Comparison of ENCODE assay signal across 11 cellular contexts in genomic region chr5:32182463-32183081, GRCh38. TPM values are rescaled to one million over a fixed set of nuclear protein-coding genes. Genes with fewer than 3 reads are reported as not detected.
DNase-seq lines count a peak whose midpoint lies in the region; ATAC-seq and TF ChIP-seq lines count a peak whose summit lies in the region.
"Had no signal": no experiment of that assay in that cellular context is flagged by ENCODE, and none has a peak within 500 bp of the region (broad histone marks: within the 10 kb centered on the region; RNA-seq: fewer than 3 reads in every experiment).

No MANE protein-coding gene starts in this region.

- peaks cover 5% of the 10 kb centered on the region for H3K27me3 Mint-ChIP-seq in activated CD4-positive, alpha-beta T cell treated with anti-CD3 and anti-CD28 coated beads, Interleukin-2, amount 10 ng/mL, durations not matched to agents 7 days and 5 days
- H3K27me3 Mint-ChIP-seq in H9 (ENCODE audit: low read depth) = no peaks in the 10 kb centered on the region

- no CpG with 5 or more reads among the region's 5 CpGs for WGBS in H9 (ENCODE audit: extremely low coverage, insufficient read length, low lambda C conversion rate)

- in situ Hi-C loops in GM13977 (cut with MboI; ENCODE audit: low pct_unique_long_range_greater_than_20kb, low sequenced_read_pairs, unreplicated experiment) = no loop called here

- POLR2A ChIA-PET in activated CD4-positive, alpha-beta T cell treated with anti-CD3 and anti-CD28 coated beads, Interleukin-2, amount 10 ng/mL, durations not matched to agents 7 days and 5 days (lab: Charles Lee) = no interaction called here

- no peak overlapping the region for H2BK20ac ChIP-seq in H9 (ENCODE audit: low read depth, low read length, poor library complexity, severe bottlenecking)

- H3K27ac ChIP-seq in DOHH2 (ENCODE audit: low read depth, low read length) = no peak overlapping the region
- H3K27ac ChIP-seq in H9 (ENCODE audit: insufficient read length, low read depth, low read length) = no peak overlapping the region

- H3K27ac Mint-ChIP-seq in activated CD4-positive, alpha-beta T cell treated with anti-CD3 and anti-CD28 coated beads, Interleukin-2, amount 10 ng/mL, durations not matched to agents 7 days and 5 days = no peak overlapping the region
- no peak overlapping the region for H3K27ac Mint-ChIP-seq in H9

- no peak overlapping the region for H3K4me3 Mint-ChIP-seq in activated CD4-positive, alpha-beta T cell treated with anti-CD3 and anti-CD28 coated beads, Interleukin-2, amount 10 ng/mL, durations not matched to agents 7 days and 5 days
- H3K4me3 Mint-ChIP-seq in H9 = no peak overlapping the region

- no peak overlapping the region for H3K4ac ChIP-seq in H9 (ENCODE audit: low read depth, low read length)

- H3T11ph ChIP-seq in H9 (ENCODE audit: low read length) = no peak overlapping the region

- H3K14ac ChIP-seq in H9 (ENCODE audit: insufficient read depth, low read length) = no peak overlapping the region

- no peaks in the 10 kb centered on the region for H3K9me2 ChIP-seq in DOHH2 (replicated peaks; ENCODE audit: control insufficient read depth, low read length)

- H2BK5ac ChIP-seq in H9 (ENCODE audit: insufficient read length, low read length) = no peak overlapping the region

- H3K4me1 Mint-ChIP-seq in activated CD4-positive, alpha-beta T cell treated with anti-CD3 and anti-CD28 coated beads, Interleukin-2, amount 10 ng/mL, durations not matched to agents 7 days and 5 days = peaks cover 3% of the 10 kb centered on the region
- peaks cover 0 to under 1% of the 10 kb centered on the region in 2 experiments; a peak in 1 of 4 replicates for H3K4me1 Mint-ChIP-seq in H9

- H3K9me3 ChIP-seq in DOHH2 (ENCODE audit: control insufficient read depth, insufficient read depth, low read length) = 0 out of 2 replicates have a peak, but pooled peaks cover 3% of the 10 kb centered on the region
- H3K9me3 ChIP-seq in H9 (ENCODE audit: control insufficient read depth, low read depth, low read length) = no peaks in the 10 kb centered on the region

- H4K91ac ChIP-seq in H9 (ENCODE audit: insufficient read length, low read depth, low read length) = no peak overlapping the region

- H3K36me3 ChIP-seq in DOHH2 (ENCODE audit: control insufficient read depth, low read length) = no peaks in the 10 kb centered on the region

- H4K5ac ChIP-seq in H9 (ENCODE audit: insufficient read length, low read depth, low read length) = no peak overlapping the region

- H2BK15ac ChIP-seq in H9 (ENCODE audit: low read depth, low read length) = no peak overlapping the region

- H4K20me1 ChIP-seq in DOHH2 (ENCODE audit: control insufficient read depth, insufficient read depth, low read depth, low read length) (no peaks in the 10 kb centered on the region), H9 (ENCODE audit: control insufficient read depth, insufficient read depth, insufficient read length) (no peaks in the 10 kb centered on the region)

- no peak overlapping the region for H3K56ac ChIP-seq in H9 (ENCODE audit: insufficient read length, low read depth, low read length)

- no peaks in the 10 kb centered on the region for H3K79me1 ChIP-seq in H9 (ENCODE audit: insufficient read depth, low read depth, low read length, poor library complexity, severe bottlenecking)

- no peak overlapping the region for H3K9ac ChIP-seq in H9 (ENCODE audit: extremely low read depth, insufficient read length, low read length)

- H3K4me2 ChIP-seq in DOHH2 (ENCODE audit: low read length) (peak overlapping the region; percentile 37), H9 (ENCODE audit: insufficient read depth, insufficient read length, low read length) (no peak overlapping the region)

- H2BK12ac ChIP-seq in H9 (ENCODE audit: insufficient read length, low read depth, low read length) = no peak overlapping the region

- H3K4me3 ChIP-seq in DOHH2 (ENCODE audit: low read length) = 0 out of 2 replicates have a peak overlapping the region, but pooled peaks have one; percentile 23

- no peak overlapping the region for H2BK120ac ChIP-seq in H9 (ENCODE audit: low read depth, low read length, poor library complexity, severe bottlenecking)

- no peak overlapping the region for H3K23ac ChIP-seq in H9 (ENCODE audit: insufficient read length, low read depth, low read length)

- no peaks in the 10 kb centered on the region for H3K79me2 ChIP-seq in DOHH2 (ENCODE audit: control insufficient read depth, low read length)
- no peaks in the 10 kb centered on the region for H3K79me2 ChIP-seq in H9 (ENCODE audit: insufficient read depth, low read length)

- no peaks in the 10 kb centered on the region for H3K23me2 ChIP-seq in H9 (ENCODE audit: insufficient read length, low read depth, low read length, poor library complexity, severe bottlenecking)

- no peaks in the 10 kb centered on the region for H3F3A ChIP-seq in DOHH2 (ENCODE audit: control insufficient read depth, insufficient read depth)

- no peak overlapping the region for H4K8ac ChIP-seq in H9 (replicated peaks; ENCODE audit: insufficient read length, low read depth, low read length)

- peaks cover 1% of the 10 kb centered on the region for H3K36me3 Mint-ChIP-seq in activated CD4-positive, alpha-beta T cell treated with anti-CD3 and anti-CD28 coated beads, Interleukin-2, amount 10 ng/mL, durations not matched to agents 7 days and 5 days (ENCODE audit: low read depth)
- H3K36me3 Mint-ChIP-seq in H9 (ENCODE audit: insufficient read depth in 1 of 3, low read depth in 3 of 3) = peaks cover 0 to 1% (median 0%) of the 10 kb centered on the region in 3 experiments; a peak in 1 of 7 replicates

- CTCF ChIA-PET in activated CD4-positive, alpha-beta T cell treated with anti-CD3 and anti-CD28 coated beads, Interleukin-2, amount 10 ng/mL, durations not matched to agents 7 days and 5 days (lab: Charles Lee) = interaction anchor here (1.2 kb wide), 1 partner anchor 101 kb away, joined by 3 read pairs; no protein-coding TSS in a partner anchor

- no peak overlapping the region for H3K18ac ChIP-seq in H9 (ENCODE audit: insufficient read length, low read depth, low read length)

- no peaks in the 10 kb centered on the region for H3K27me3 ChIP-seq in DOHH2 (ENCODE audit: control insufficient read depth, low read length)
- no peaks in the 10 kb centered on the region for H3K27me3 ChIP-seq in H9 (ENCODE audit: insufficient read depth, low read length)

- no peak overlapping the region for H2AFZ ChIP-seq in H9 (ENCODE audit: low read length)

- ATAC-seq in GM19328 (IDR thresholded peaks at IDR 0.05; ENCODE audit: unreplicated experiment) (peak; percentile 73), HG02885 (IDR thresholded peaks at IDR 0.05; ENCODE audit: poor library complexity, unreplicated experiment) (peak; percentile 79)

- peaks cover 3% of the 10 kb centered on the region for H3K9me3 Mint-ChIP-seq in activated CD4-positive, alpha-beta T cell treated with anti-CD3 and anti-CD28 coated beads, Interleukin-2, amount 10 ng/mL, durations not matched to agents 7 days and 5 days
- peaks cover 7 to 9% of the 10 kb centered on the region in 2 experiments for H3K9me3 Mint-ChIP-seq in H9

- no peak overlapping the region for H2AK5ac ChIP-seq in H9 (ENCODE audit: insufficient read length, low read length)

- H3K4me1 ChIP-seq in DOHH2 (ENCODE audit: control insufficient read depth, low read length) (peaks cover 15% of the 10 kb centered on the region), H9 (ENCODE audit: insufficient read depth, low read length) (no peaks in the 10 kb centered on the region)

- no peak for TF ChIP-seq CTCF in DOHH2 (IDR thresholded peaks at IDR 0.05; ENCODE audit: low read depth, low read length, poor library complexity, severe bottlenecking)
- no peak for TF ChIP-seq CTCF in GM13977 (IDR thresholded peaks at IDR 0.05; ENCODE audit: extremely low read depth, insufficient read depth, missing control alignments)
- TF ChIP-seq CTCF in H9 (conservative IDR thresholded peaks at IDR 0.05) = no peak

- peak; percentile 55 to 76 for DNase-seq in NOMO-1 (lab: John Stamatoyannopoulos, UW; ENCODE audit: unreplicated experiment in 2 of 2)
- DNase-seq in NCI-H774 (lab: John Stamatoyannopoulos, UW) = no peak
- DNase-seq in GM13977 (ENCODE audit: low spot score) = no peak
- no peak for DNase-seq in activated CD4-positive, alpha-beta T cell treated with anti-CD3 and anti-CD28 coated beads, Interleukin-2, amount 10 ng/mL, durations not matched to agents 7 days and 5 days
- DNase-seq in H9 = no peak
- DNase-seq: activated gamma-delta T cell treated with Interleukin-2 at 50 U/mL for 16 hours, C1 segment of cervical spinal cord, NCI-H69 had no signal

RNA-seq across cellular contexts. Expression of gene GOLPH3, which starts 8.5 kb away (rescaled TPM):
- total RNA-seq in activated CD4-positive, alpha-beta T cell treated with anti-CD3 and anti-CD28 coated beads, Interleukin-2, amount 10 ng/mL, durations not matched to agents 7 days and 5 days = 10 to 100 TPM; 67.3 to 71.3 TPM
- total RNA-seq in H9 (2021) = 98.0 and 98.7 TPM in 2 replicates

Comparison
In these comparisons a context has a peak if more than half of its experiments do, and no peak if none do; other contexts are left out.
1. DNase-seq: peak in NOMO-1 (2 of 2); none in NCI-H774 (single experiment), GM13977 (single experiment), activated CD4-positive, alpha-beta T cell treated with anti-CD3 and anti-CD28 coated beads, Interleukin-2, amount 10 ng/mL, durations not matched to agents 7 days and 5 days (single experiment) and H9 (single experiment).